Comparison of ENCODE assay signal across 8 cellular contexts in genomic region chr4:47463235-47463956, GRCh38. TPM values are rescaled to one million over a fixed set of nuclear protein-coding genes. Genes with fewer than 3 reads are reported as not detected.
DNase-seq lines count a peak whose midpoint lies in the region; ATAC-seq and FAIRE-seq lines count a peak whose summit lies in the region.

COMMD8 (minus strand) TSS chr4:47463702; CDS start chr4:47463651, 51 bp downstream.

- H3K27ac Mint-ChIP-seq in effector memory CD8-positive, alpha-beta T cell = peak within 1 kb of the TSS; percentile 91 to 92

- FAIRE-seq in HTR-8/SVneo (lab: Jason Lieb, UNC) = peak; percentile 97

- in situ Hi-C loops in Caki2 (cut with HindIII; ENCODE audit: low pct_unique_long_range_greater_than_20kb, low sequenced_read_pairs) = no loop called here

- H3K27me3 Mint-ChIP-seq in effector memory CD8-positive, alpha-beta T cell = no peaks in the 10 kb centered on the region

- H3K4me1 Mint-ChIP-seq in effector memory CD8-positive, alpha-beta T cell (ENCODE audit: low read depth in 2 of 2) = peaks cover 25 to 45% of the 10 kb centered on the region in 2 donors

- ATAC-seq in GM21367 (IDR thresholded peaks at IDR 0.05; ENCODE audit: unreplicated experiment) = peak; percentile 87
- peak; percentile 91 for ATAC-seq in effector memory CD8-positive, alpha-beta T cell (replicated peaks)

- H3K36me3 Mint-ChIP-seq in effector memory CD8-positive, alpha-beta T cell (ENCODE audit: insufficient read depth) = peaks cover 6% of the 10 kb centered on the region

- peak; percentile 92 for DNase-seq in Caki2 (ENCODE audit: low read depth)
- peak; percentile 94 for DNase-seq in HTR-8/SVneo (ENCODE audit: insufficient read length, low spot score)
- peak; percentile 95 for DNase-seq in NOMO-1 treated with DMSO at 0.1 percent for 48 hours (lab: John Stamatoyannopoulos, UW; ENCODE audit: unreplicated experiment)
- DNase-seq in activated CD8-positive, alpha-beta memory T cell treated with anti-CD3 and anti-CD28 coated beads for 4 hours (ENCODE audit: low read depth in 2 of 2) = peak; percentile 94 to 95
- DNase-seq in effector memory CD8-positive, alpha-beta T cell = peak; percentile 98
- peak; percentile 98 for DNase-seq in medulla oblongata (ENCODE audit: extremely low spot score)
- peak; percentile 98 for DNase-seq in stimulated activated CD8-positive, alpha-beta memory T cell treated with anti-CD3 and anti-CD28 coated beads, Interleukin-12 subunit alpha, Interleukin-12 subunit beta, amount 100 ng/mL, for 1 hour (ENCODE audit: low read depth)

- H3K4me3 Mint-ChIP-seq in effector memory CD8-positive, alpha-beta T cell = peak within 1 kb of the TSS; percentile 87 to 90

- no peaks in the 10 kb centered on the region for H3K9me3 Mint-ChIP-seq in effector memory CD8-positive, alpha-beta T cell

RNA-seq across cellular contexts. Expression of gene COMMD8, which starts in this region (rescaled TPM):
- total RNA-seq in Caki2 (2014; rRNA removed; shearing (Covaris generic); ENCODE audit: low replicate concordance) = 24.6 and 42.2 TPM in 2 replicates

Comparison
In these comparisons a context has a peak if more than half of its experiments do, and no peak if none do; other contexts are left out.
1. Peak in every context shown above with its lines: DNase-seq and ATAC-seq.